Comparison of ENCODE assay signal across 11 cellular contexts in the genomic region with DNA sequence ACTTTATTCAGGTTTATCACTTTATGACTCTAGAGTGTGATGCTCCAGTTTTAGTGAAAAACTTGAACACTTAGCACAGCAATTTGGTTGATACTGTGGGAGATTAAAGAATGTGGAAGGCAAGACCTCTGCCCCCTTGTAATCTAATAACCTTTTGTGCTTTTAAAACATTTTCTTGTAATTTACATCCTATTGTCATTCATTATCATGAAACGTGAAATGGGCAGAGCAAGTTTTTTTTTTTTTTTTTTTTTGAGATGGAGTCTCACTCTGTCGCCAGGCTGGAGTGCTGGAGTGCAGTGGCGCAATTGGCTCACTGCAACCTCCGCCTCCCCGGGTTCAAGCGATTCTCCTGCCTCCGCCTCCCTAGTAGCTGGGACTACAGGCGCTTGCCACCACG. TPM values are rescaled to one million over a fixed set of nuclear protein-coding genes. Genes with fewer than 3 reads are reported as not detected.
DNase-seq lines count a peak whose midpoint lies in the region; TF ChIP-seq lines count a peak whose summit lies in the region.
"Had no signal": no experiment of that assay in that cellular context is flagged by ENCODE, and none has a peak within 500 bp of the region (broad histone marks: within the 10 kb centered on the region; RNA-seq: fewer than 3 reads in every experiment).

No MANE protein-coding gene starts in this region.

- H3K27ac ChIP-seq in A673 (ENCODE audit: low read depth, low read length, poor library complexity, severe bottlenecking) (peak overlapping the region; percentile 99), mucosa of rectum (ENCODE audit: low read depth in 2 of 2, low read length in 2 of 2) (no peak overlapping the region)

- POLR2A ChIA-PET in A673 (lab: Charles Lee; ENCODE audit: low non-redundant PET), result interaction anchor here (0.5 kb wide), 1 partner anchor 1299 kb away, joined by 8 read pairs; no protein-coding TSS in a partner anchor

- H3K27me3 ChIP-seq in A673 (replicated peaks; ENCODE audit: insufficient read depth, low read depth, low read length, poor library complexity) (no peaks in the 10 kb centered on the region), mucosa of rectum (ENCODE audit: control insufficient read depth in 2 of 2, insufficient read depth in 2 of 2, low read length in 2 of 2) (no peaks in the 10 kb centered on the region)

- no peak overlapping the region for H3K9ac ChIP-seq in mucosa of rectum (ENCODE audit: low read depth in 1 of 2, low read length in 2 of 2)

- in situ Hi-C loops in astrocyte of the cerebellum (cut with HindIII; ENCODE audit: low sequenced_read_pairs), result no loop called here

- H3K4me1 ChIP-seq in A673 (ENCODE audit: insufficient read depth, low read length, poor library complexity, severe bottlenecking) (peaks cover 12% of the 10 kb centered on the region), mucosa of rectum (ENCODE audit: control insufficient read depth in 2 of 2, insufficient read depth in 2 of 2, low read length in 2 of 2) (peaks cover 18 to 25% of the 10 kb centered on the region in 2 donors)

- H3K4me3 ChIP-seq in A673 (ENCODE audit: low read depth, low read length, poor library complexity, severe bottlenecking) (peak overlapping the region; percentile 74), HFF-Myc (replicated peaks; ENCODE audit: low read depth, low read length) (peak overlapping the region; percentile 97), astrocyte of the cerebellum (ENCODE audit: low read depth, low read length) (peak overlapping the region; percentile 100), mucosa of rectum (ENCODE audit: low read length in 2 of 2) (peak overlapping the region; percentile 57 to 99)

- intact Hi-C loops in A673 (cut with micrococcal nuclease; ENCODE audit: unreplicated experiment), result no loop called here

- CTCF ChIA-PET in A673 (lab: Charles Lee), result no interaction called here

- no peak for DNase-seq in A673 (ENCODE audit: low spot score)
- no peak for DNase-seq in HFF-Myc (ENCODE audit: extremely low read depth, low read depth)
- DNase-seq in astrocyte of the cerebellum (ENCODE audit: low read depth), result no peak
- no peak for DNase-seq in stimulated activated CD4-positive, alpha-beta T cell treated with anti-CD3 and anti-CD28 coated beads, Interleukin-4, amount 100 ng/mL, for 1 hour
- no peak for DNase-seq in activated CD4-positive, CD25-positive, alpha-beta regulatory T cell treated with anti-CD3 and anti-CD28 coated beads, Interleukin-2, amount 50 U/mL, for 72 hours
- DNase-seq in T-helper 9 cell, result no peak
- no peak for DNase-seq in hippocampal formation (lab: John Stamatoyannopoulos, UW)
- DNase-seq: foreskin melanocyte, GDM1, NCI-H1092 had no signal

- TSS peak; percentile 31 for BruUV-seq in A673 (replicated peaks; lab: Mats Ljungman, UMichigan)

- H3K9me3 ChIP-seq in A673 (ENCODE audit: low read depth, low read length, poor library complexity, severe bottlenecking) (no peaks in the 10 kb centered on the region), mucosa of rectum (ENCODE audit: control insufficient read depth in 2 of 2, low read length in 2 of 2) (no peaks in the 10 kb centered on the region)

- TF ChIP-seq CTCF in A673 (conservative IDR thresholded peaks at IDR 0.05; ENCODE audit: low read depth, low read length) (no peak), HFF-Myc (IDR thresholded peaks at IDR 0.05; ENCODE audit: low read depth, low read length, missing control alignments) (no peak), astrocyte of the cerebellum (IDR thresholded peaks at IDR 0.05; ENCODE audit: low read depth, low read length, missing control alignments) (no peak)

- H3K36me3 ChIP-seq in A673 (ENCODE audit: insufficient read depth, low read length, poor library complexity, severe bottlenecking), result peaks cover 4% of the 10 kb centered on the region
- no peaks in the 10 kb centered on the region for H3K36me3 ChIP-seq in mucosa of rectum (ENCODE audit: control insufficient read depth in 2 of 2, insufficient read depth in 2 of 2, low read length in 2 of 2)

RNA-seq across cellular contexts. Expression of gene PAIP2, which starts 1.8 kb away (rescaled TPM):
- 95.0 and 108 TPM in 2 replicates for total RNA-seq in A673 (2021)

RNA-seq across cellular contexts. Expression of gene SLC23A1, which starts 39.6 kb away (rescaled TPM):
- total RNA-seq in A673 (2021), result not detected in 2 replicates

RNA-seq across cellular contexts. Expression of gene MZB1, which starts 46.2 kb away (rescaled TPM):
- total RNA-seq in A673 (2021), result not detected in 2 replicates

RNA-seq across cellular contexts. Expression of gene MATR3, which starts 49.9 kb away (rescaled TPM):
- total RNA-seq in A673 (2021), result 286 and 299 TPM in 2 replicates

RNA-seq across cellular contexts. Expression of gene PROB1, which starts 51.4 kb away (rescaled TPM):
- total RNA-seq in A673 (2021), result 0.82 and 1.0 TPM in 2 replicates
